Comparison of ENCODE assay signal across 8 cellular contexts in the genomic region with DNA sequence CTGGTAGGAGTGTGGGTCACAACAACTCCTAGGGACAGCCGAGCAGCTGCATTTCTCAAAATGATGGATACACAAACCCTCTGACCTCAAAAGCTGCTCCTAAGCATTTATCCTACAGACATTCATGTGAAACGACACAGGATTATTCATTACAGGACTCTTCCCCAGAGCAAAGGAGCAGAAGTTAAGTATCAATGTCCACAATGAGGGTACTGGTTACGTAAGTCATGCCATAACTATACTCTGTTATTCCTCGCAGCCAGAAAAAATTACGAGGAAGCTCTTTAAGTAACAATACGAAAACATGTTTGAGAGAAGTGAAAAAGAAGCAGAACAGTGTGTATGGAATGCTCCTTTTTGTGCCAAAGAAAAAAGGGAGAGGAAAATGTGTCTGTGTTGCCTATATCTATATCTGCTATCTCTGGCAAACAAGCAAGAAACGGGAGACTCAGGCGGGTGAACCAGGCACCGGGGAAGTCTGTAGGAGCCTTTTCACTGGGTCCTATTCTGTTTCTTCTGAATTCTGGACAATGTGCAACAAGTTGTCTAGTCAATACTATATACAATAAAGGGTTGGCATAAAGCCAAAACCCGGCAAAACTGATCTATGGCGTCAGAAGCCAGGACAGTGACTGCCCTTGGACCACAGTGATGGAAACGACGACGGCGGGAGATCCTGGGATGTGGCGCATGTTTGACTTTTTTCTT. TPM values are rescaled to one million over a fixed set of nuclear protein-coding genes. Genes with fewer than 3 reads are reported as not detected.
DNase-seq lines count a peak whose midpoint lies in the region; FAIRE-seq and TF ChIP-seq lines count a peak whose summit lies in the region.

No MANE protein-coding gene starts in this region.

- H3K4me3 Mint-ChIP-seq in activated T-cell treated with anti-CD3 and anti-CD28 coated beads, Interleukin-2, amount 50 U/mL, for 24 hours: peak overlapping the region; percentile 83
- H3K4me3 Mint-ChIP-seq in activated T-helper 2 cell treated with anti-CD3 and anti-CD28 coated beads, Interferon-gamma antibody, Interleukin-2, Interleukin-4, amounts not matched to agents 10 μg/mL and 5 μg/mL and 100 μg/mL, durations not matched to agents 14 hours and 24 hours and 36 hours (ENCODE audit: low read depth): peak overlapping the region; percentile 85

- H3K9me3 Mint-ChIP-seq in activated T-cell treated with anti-CD3 and anti-CD28 coated beads, Interleukin-2, amount 50 U/mL, for 24 hours: no peaks in the 10 kb centered on the region
- no peaks in the 10 kb centered on the region for H3K9me3 Mint-ChIP-seq in activated T-helper 2 cell treated with anti-CD3 and anti-CD28 coated beads, Interferon-gamma antibody, Interleukin-2, Interleukin-4, amounts not matched to agents 10 μg/mL and 5 μg/mL and 100 μg/mL, durations not matched to agents 14 hours and 24 hours and 36 hours

- peaks cover 12% of the 10 kb centered on the region for H3K36me3 Mint-ChIP-seq in activated T-cell treated with anti-CD3 and anti-CD28 coated beads, Interleukin-2, amount 50 U/mL, for 24 hours (ENCODE audit: low read depth)
- no peaks in the 10 kb centered on the region for H3K36me3 Mint-ChIP-seq in activated T-helper 2 cell treated with anti-CD3 and anti-CD28 coated beads, Interferon-gamma antibody, Interleukin-2, Interleukin-4, amounts not matched to agents 10 μg/mL and 5 μg/mL and 100 μg/mL, durations not matched to agents 14 hours and 24 hours and 36 hours (ENCODE audit: low read depth)

- no peak for TF ChIP-seq POLR2A in H54 (IDR thresholded peaks at IDR 0.05; ENCODE audit: low read depth, low read length)

- no peak for FAIRE-seq in H54 (lab: Jason Lieb, UNC)

- H3K27me3 Mint-ChIP-seq in activated T-cell treated with anti-CD3 and anti-CD28 coated beads, Interleukin-2, amount 50 U/mL, for 24 hours: no peaks in the 10 kb centered on the region
- no peaks in the 10 kb centered on the region for H3K27me3 Mint-ChIP-seq in activated T-helper 2 cell treated with anti-CD3 and anti-CD28 coated beads, Interferon-gamma antibody, Interleukin-2, Interleukin-4, amounts not matched to agents 10 μg/mL and 5 μg/mL and 100 μg/mL, durations not matched to agents 14 hours and 24 hours and 36 hours (ENCODE audit: low read depth)

- H3K27ac ChIP-seq in temporal lobe (ENCODE audit: low read depth, low read length): peak overlapping the region; percentile 73

- no peak for DNase-seq in activated T-cell treated with anti-CD3 and anti-CD28 coated beads, Interleukin-2, amount 50 U/mL, for 24 hours
- DNase-seq in activated T-cell treated with anti-CD3 and anti-CD28 coated beads, Interleukin-2, amount 50 U/mL, for 48 hours: no peak
- DNase-seq in activated T-helper 2 cell treated with anti-CD3 and anti-CD28 coated beads, Interferon-gamma antibody, Interleukin-2, Interleukin-4, amounts not matched to agents 10 μg/mL and 5 μg/mL and 100 μg/mL, durations not matched to agents 14 hours and 24 hours and 36 hours (ENCODE audit: low spot score): no peak
- DNase-seq in iris pigment epithelial cell (ENCODE audit: low read depth) (peak; percentile 41), H54 (ENCODE audit: insufficient read length, low spot score) (no peak), SHP77 (lab: John Stamatoyannopoulos, UW) (no peak), Kasumi-1 (lab: John Stamatoyannopoulos, UW) (no peak)

- H3K27ac Mint-ChIP-seq in activated T-cell treated with anti-CD3 and anti-CD28 coated beads, Interleukin-2, amount 50 U/mL, for 24 hours: peak overlapping the region; percentile 92
- H3K27ac Mint-ChIP-seq in activated T-helper 2 cell treated with anti-CD3 and anti-CD28 coated beads, Interferon-gamma antibody, Interleukin-2, Interleukin-4, amounts not matched to agents 10 μg/mL and 5 μg/mL and 100 μg/mL, durations not matched to agents 14 hours and 24 hours and 36 hours: no peak overlapping the region

- H3K4me1 Mint-ChIP-seq in activated T-cell treated with anti-CD3 and anti-CD28 coated beads, Interleukin-2, amount 50 U/mL, for 24 hours (ENCODE audit: low read depth): peaks cover 22% of the 10 kb centered on the region
- H3K4me1 Mint-ChIP-seq in activated T-helper 2 cell treated with anti-CD3 and anti-CD28 coated beads, Interferon-gamma antibody, Interleukin-2, Interleukin-4, amounts not matched to agents 10 μg/mL and 5 μg/mL and 100 μg/mL, durations not matched to agents 14 hours and 24 hours and 36 hours (ENCODE audit: low read depth): peaks cover 16% of the 10 kb centered on the region

- intact Hi-C loops in activated T-helper 2 cell treated with anti-CD3 and anti-CD28 coated beads, Interferon-gamma antibody, Interleukin-2, Interleukin-4, amounts not matched to agents 10 μg/mL and 5 μg/mL and 100 μg/mL, durations not matched to agents 14 hours and 24 hours and 36 hours (cut with micrococcal nuclease): loop anchor here (5.0 kb wide), 1 partner anchor 172 kb away; no protein-coding TSS in a partner anchor

RNA-seq across cellular contexts. Expression of gene ISOC2, which starts 1.3 kb away (rescaled TPM):
- total RNA-seq in activated T-helper 2 cell treated with anti-CD3 and anti-CD28 coated beads, Interferon-gamma antibody, Interleukin-2, Interleukin-4, amounts not matched to agents 10 μg/mL and 5 μg/mL and 100 μg/mL, durations not matched to agents 14 hours and 24 hours and 36 hours: 30.4 and 34.8 TPM in 2 replicates
- 6.9 TPM for total RNA-seq in temporal lobe

RNA-seq across cellular contexts. Expression of gene C19orf85, which starts 4.4 kb away (rescaled TPM):
- not detected in 2 replicates for total RNA-seq in activated T-helper 2 cell treated with anti-CD3 and anti-CD28 coated beads, Interferon-gamma antibody, Interleukin-2, Interleukin-4, amounts not matched to agents 10 μg/mL and 5 μg/mL and 100 μg/mL, durations not matched to agents 14 hours and 24 hours and 36 hours
- total RNA-seq in temporal lobe: not detected

RNA-seq across cellular contexts. Expression of gene ZNF628, which starts 16.3 kb away (rescaled TPM):
- 8.6 and 9.5 TPM in 2 replicates for total RNA-seq in activated T-helper 2 cell treated with anti-CD3 and anti-CD28 coated beads, Interferon-gamma antibody, Interleukin-2, Interleukin-4, amounts not matched to agents 10 μg/mL and 5 μg/mL and 100 μg/mL, durations not matched to agents 14 hours and 24 hours and 36 hours
- total RNA-seq in temporal lobe: 0.49 TPM

RNA-seq across cellular contexts. Expression of gene SHISA7, which starts 17.0 kb away (rescaled TPM):
- not detected in 2 replicates for total RNA-seq in activated T-helper 2 cell treated with anti-CD3 and anti-CD28 coated beads, Interferon-gamma antibody, Interleukin-2, Interleukin-4, amounts not matched to agents 10 μg/mL and 5 μg/mL and 100 μg/mL, durations not matched to agents 14 hours and 24 hours and 36 hours
- total RNA-seq in temporal lobe: 7.1 TPM

RNA-seq across cellular contexts. Expression of gene NAT14, which starts 24.9 kb away (rescaled TPM):
- 20.0 and 20.2 TPM in 2 replicates for total RNA-seq in activated T-helper 2 cell treated with anti-CD3 and anti-CD28 coated beads, Interferon-gamma antibody, Interleukin-2, Interleukin-4, amounts not matched to agents 10 μg/mL and 5 μg/mL and 100 μg/mL, durations not matched to agents 14 hours and 24 hours and 36 hours
- 15.5 TPM for total RNA-seq in temporal lobe
